ENCODE assay signal across 26 cellular contexts in genomic region chr18:1467461-1467964, GRCh38.
"Had no signal": no experiment of that assay in that cellular context is flagged by ENCODE, and none has a peak within 500 bp of the region (broad histone marks: within the 10 kb centered on the region; RNA-seq: fewer than 3 reads in every experiment).

No MANE protein-coding gene starts in this region.

- H3K27ac ChIP-seq: colonic mucosa, coronary artery, dorsolateral prefrontal cortex, epithelial cell of prostate, esophagus muscularis mucosa, esophagus squamous epithelium, foreskin keratinocyte, gastrocnemius medialis, gastroesophageal sphincter, heart left ventricle, heart right ventricle had no signal

- H3K4me1 ChIP-seq: colonic mucosa, esophagus muscularis mucosa, esophagus squamous epithelium, foreskin keratinocyte, gastrocnemius medialis, gastroesophageal sphincter, heart left ventricle, heart right ventricle had no signal

- DNase-seq: colonic mucosa; cortex of kidney; dermis blood vessel endothelial cell; dorsolateral prefrontal cortex; effector CD4-positive, alpha-beta T cell; effector memory CD4-positive, alpha-beta T cell; effector memory CD8-positive, alpha-beta T cell; endodermal cell; esophagus squamous epithelium; foreskin fibroblast; foreskin keratinocyte; foreskin melanocyte; gastrocnemius medialis; glutamatergic neuron; head of caudate nucleus; heart left ventricle; heart right ventricle had no signal

- H3K4me3 ChIP-seq: colonic mucosa, coronary artery, dorsolateral prefrontal cortex, esophagus muscularis mucosa, esophagus squamous epithelium, gastrocnemius medialis, gastroesophageal sphincter, heart left ventricle, heart right ventricle had no signal

- H3K9me3 ChIP-seq: colonic mucosa, esophagus muscularis mucosa, esophagus squamous epithelium, gastrocnemius medialis, gastroesophageal sphincter, heart left ventricle, heart right ventricle had no signal

- H3K36me3 ChIP-seq: colonic mucosa, esophagus muscularis mucosa, esophagus squamous epithelium, gastrocnemius medialis, gastroesophageal sphincter, heart left ventricle, heart right ventricle had no signal

- ATAC-seq: effector memory CD8-positive, alpha-beta T cell; esophagus mucosa; foreskin keratinocyte; gastrocnemius medialis; gastroesophageal sphincter; heart left ventricle; heart right ventricle had no signal

- H3K27me3 ChIP-seq: colonic mucosa, esophagus muscularis mucosa, esophagus squamous epithelium, foreskin keratinocyte, gastrocnemius medialis, gastroesophageal sphincter, heart left ventricle, heart right ventricle had no signal

- FAIRE-seq: colon, endometrium, endothelial cell of umbilical vein, frontal cortex had no signal
